ENCODE assay signal across 14 cellular contexts in genomic region chr17:57918017-57918895, GRCh38. TPM values are rescaled to one million over a fixed set of nuclear protein-coding genes. Genes with fewer than 3 reads are reported as not detected.
A peak's percentile ranks its signal among the peaks of the same experiment; 100 is the strongest.
DNase-seq lines count a peak whose midpoint lies in the region; ATAC-seq, FAIRE-seq and TF ChIP-seq lines count a peak whose summit lies in the region.
"Had no signal": no experiment of that assay in that cellular context is flagged by ENCODE, and none has a peak within 500 bp of the region (broad histone marks: within the 10 kb centered on the region; RNA-seq: fewer than 3 reads in every experiment).

No MANE protein-coding gene starts in this region.

- FAIRE-seq in RCC 7860 (lab: Jason Lieb, UNC): no peak
- FAIRE-seq: bronchial epithelial cell, GM18507, pancreas had no signal

- H2BK120ac ChIP-seq in neuronal stem cell (ENCODE audit: low read depth, low read length): no peak overlapping the region

- H4K8ac ChIP-seq in neuronal stem cell (ENCODE audit: low read depth, low read length): no peak overlapping the region

- H3K4me1 ChIP-seq in BLaER1 treated with 17β-estradiol and CSF1 and Interleukin-3, amounts not matched to agents 10 nM and 100 nM: peaks cover 38 to 63% (median 50%) of the 10 kb centered on the region in 10 experiments
- H3K4me1 ChIP-seq in neuronal stem cell (ENCODE audit: control insufficient read depth in 2 of 2, insufficient read depth in 1 of 2, low read depth in 1 of 2, low read length in 2 of 2): peaks cover 53 to 68% of the 10 kb centered on the region in 2 donors

- no peak overlapping the region for H3K4me3 ChIP-seq in BLaER1 treated with 17β-estradiol and CSF1 and Interleukin-3, amounts not matched to agents 10 nM and 100 nM
- H3K4me3 ChIP-seq in epithelial cell of esophagus (ENCODE audit: low read length) (no peak overlapping the region), neuronal stem cell (ENCODE audit: low read length in 2 of 2) (no peak overlapping the region)
- H3K4me3 ChIP-seq: pancreas had no signal

- H4K91ac ChIP-seq in neuronal stem cell (ENCODE audit: low read depth, low read length, poor library complexity): peak overlapping the region; percentile 25

- no peak overlapping the region for H3K23ac ChIP-seq in neuronal stem cell (ENCODE audit: low read depth, low read length, poor library complexity)

- H2AK5ac ChIP-seq in neuronal stem cell (ENCODE audit: low read depth, low read length): peak overlapping the region; percentile 21

- DNase-seq in RCC 7860 (ENCODE audit: low spot score): peak; percentile 46
- DNase-seq in epithelial cell of esophagus (ENCODE audit: low read depth): peak; percentile 27
- no peak for DNase-seq in neuronal stem cell (ENCODE audit: low spot score)
- no peak for DNase-seq in AG08396 (ENCODE audit: low spot score)
- DNase-seq: activated CD4-positive, alpha-beta T cell treated with anti-CD3 and anti-CD28 coated beads, Interleukin-2, amount 50 U/mL, for 48 hours; COR-L47; NCI-H1694 had no signal

- H4K20me1 ChIP-seq in BLaER1 treated with 17β-estradiol and CSF1 and Interleukin-3, amounts not matched to agents 10 nM and 100 nM: peaks cover 0 to 38% (median 0%) of the 10 kb centered on the region in 11 experiments; a peak in 4 of 22 replicates

- H3K36me3 ChIP-seq in BLaER1 treated with 17β-estradiol and CSF1 and Interleukin-3, amounts not matched to agents 10 nM and 100 nM: no peaks in the 10 kb centered on the region; a peak in 1 of 22 replicates
- H3K36me3 ChIP-seq in neuronal stem cell (replicated peaks in 1 of 2; ENCODE audit: control insufficient read depth in 2 of 2, insufficient read depth in 2 of 2, low read length in 2 of 2): peaks cover 0 to 8% of the 10 kb centered on the region in 2 donors
- H3K36me3 ChIP-seq: pancreas had no signal

- H3K9ac ChIP-seq in BLaER1 treated with 17β-estradiol and CSF1 and Interleukin-3, amounts not matched to agents 10 nM and 100 nM: no peak overlapping the region
- no peak overlapping the region for H3K9ac ChIP-seq in neuronal stem cell (ENCODE audit: low read depth, low read length, poor library complexity)

- TF ChIP-seq CTCF in epithelial cell of esophagus (IDR thresholded peaks at IDR 0.05; ENCODE audit: insufficient read depth, low read depth, low read length, missing control alignments): no peak

- peak overlapping the region; percentile 12 for H2BK12ac ChIP-seq in neuronal stem cell (ENCODE audit: low read length)

- peak overlapping the region; percentile 33 to 87 (median 76) for H3K4me2 ChIP-seq in BLaER1 treated with 17β-estradiol and CSF1 and Interleukin-3, amounts not matched to agents 10 nM and 100 nM
- H3K4me2 ChIP-seq in neuronal stem cell (ENCODE audit: insufficient read depth, low read length, poor library complexity, severe bottlenecking): no peak overlapping the region

- peak overlapping the region; percentile 32 for H2BK15ac ChIP-seq in neuronal stem cell (ENCODE audit: low read length)

- no peak overlapping the region for H3K14ac ChIP-seq in neuronal stem cell (ENCODE audit: low read length)

- H3K27ac ChIP-seq in BLaER1 treated with 17β-estradiol and CSF1 and Interleukin-3, amounts not matched to agents 10 nM and 100 nM: peak overlapping the region in 3 of 11 experiments; percentile 66 to 73 (median 73); a peak in 1 of 22 replicates
- peak overlapping the region; percentile 89 for H3K27ac ChIP-seq in neuronal stem cell (replicated peaks; ENCODE audit: low read length)

- peak overlapping the region; percentile 87 for H3K18ac ChIP-seq in neuronal stem cell (ENCODE audit: low read length)

- ATAC-seq in GM18520 (IDR thresholded peaks at IDR 0.05; ENCODE audit: unreplicated experiment) (no peak), HG02840 (IDR thresholded peaks at IDR 0.05; ENCODE audit: low FRiP score, unreplicated experiment) (no peak), esophagus mucosa (no peak)

- no peak overlapping the region for H2AFZ ChIP-seq in neuronal stem cell (ENCODE audit: low read length)

- WGBS in neuronal stem cell (ENCODE audit: extremely low coverage in 2 of 2, insufficient read length in 2 of 2, insufficient replicate concordance in 1 of 2), 2 donors: no CpG with 5 or more reads among the region's 5 CpGs

- no peak overlapping the region for H2BK5ac ChIP-seq in neuronal stem cell (ENCODE audit: low read length)

- H3K27me3 ChIP-seq in BLaER1 treated with 17β-estradiol and CSF1 and Interleukin-3, amounts not matched to agents 10 nM and 100 nM: no peaks in the 10 kb centered on the region
- no peaks in the 10 kb centered on the region for H3K27me3 ChIP-seq in neuronal stem cell (ENCODE audit: control insufficient read depth in 3 of 3, insufficient read depth in 3 of 3, low read depth in 1 of 3, low read length in 3 of 3)
- H3K27me3 ChIP-seq: pancreas had no signal

- peaks cover 3% of the 10 kb centered on the region for H3K79me1 ChIP-seq in neuronal stem cell (ENCODE audit: low read depth, low read length)

- no peaks in the 10 kb centered on the region for H3K9me3 ChIP-seq in BLaER1 treated with 17β-estradiol and CSF1 and Interleukin-3, amounts not matched to agents 10 nM and 100 nM (replicated peaks in 1 of 11)
- no peaks in the 10 kb centered on the region for H3K9me3 ChIP-seq in neuronal stem cell (replicated peaks in 1 of 2; ENCODE audit: control insufficient read depth in 2 of 2, insufficient read depth in 1 of 2, low read depth in 1 of 2, low read length in 2 of 2)
- H3K9me3 ChIP-seq: pancreas had no signal

- H3K4ac ChIP-seq in neuronal stem cell (ENCODE audit: low read length): no peak overlapping the region

RNA-seq across cellular contexts. Expression of gene CUEDC1, which starts 37.0 kb away (rescaled TPM):
- 23.4 TPM for polyA plus RNA-seq in neuronal stem cell (2013, experiment 1 of 2)
- polyA plus RNA-seq in neuronal stem cell (2013, experiment 2 of 2): 22.7 TPM
- 23.8 TPM for total RNA-seq in esophagus mucosa

Comparison
In these comparisons a context has a peak if more than half of its experiments do, and no peak if none do; other contexts are left out.
1. DNase-seq: peak in RCC 7860 (single experiment) and epithelial cell of esophagus (single experiment); none in neuronal stem cell (single experiment) and AG08396 (single experiment).